8 cellular contexts compared by ENCODE assay signal in the genomic region with DNA sequence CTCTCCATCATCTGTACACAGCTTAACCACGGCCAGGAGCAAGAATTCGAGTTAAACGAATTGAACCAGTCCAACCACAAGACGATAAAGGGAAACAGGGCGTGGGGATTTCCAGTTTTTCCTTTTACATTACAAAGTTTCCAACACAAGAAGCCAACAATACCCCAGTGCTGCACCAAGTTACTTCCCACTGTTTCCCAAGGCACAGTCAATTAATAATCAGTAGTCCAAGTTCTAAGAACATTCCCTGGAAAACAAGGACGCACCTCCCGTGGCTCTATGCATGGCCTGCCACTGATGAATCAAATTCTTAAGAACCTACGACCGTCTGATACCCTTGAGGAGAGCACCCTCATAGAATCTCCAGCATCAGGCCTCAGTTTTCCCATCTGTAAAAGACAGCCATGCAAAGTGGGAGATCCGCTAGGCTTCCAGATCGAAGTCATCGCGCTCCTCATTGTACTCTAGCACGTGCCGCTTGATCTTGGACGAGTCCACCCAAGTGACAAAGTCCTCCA. TPM values are rescaled to one million over a fixed set of nuclear protein-coding genes. Genes with fewer than 3 reads are reported as not detected.
A peak's percentile ranks its signal among the peaks of the same experiment; 100 is the strongest.
DNase-seq lines count a peak whose midpoint lies in the region; ATAC-seq and TF ChIP-seq lines count a peak whose summit lies in the region.

No MANE protein-coding gene starts in this region.

- TF ChIP-seq EP300 in esophagus muscularis mucosa (IDR thresholded peaks at IDR 0.05), result no peak

- H3K27me3 ChIP-seq in esophagus muscularis mucosa (no peaks in the 10 kb centered on the region), prostate gland (replicated peaks; ENCODE audit: insufficient read depth) (no peaks in the 10 kb centered on the region)

- POLR2A ChIA-PET in RWPE1 (lab: Yijun Ruan, JAX; ENCODE audit: low non-redundant PET), result interaction anchor here (0.8 to 1.8 kb wide), 8 partner anchors 8 to 271 kb away, joined by 3 to 13 read pairs (median 4); a partner anchor contains a TSS

- peaks cover 0 to 5% (median 0%) of the 10 kb centered on the region in 4 donors for H3K36me3 ChIP-seq in esophagus muscularis mucosa
- no peaks in the 10 kb centered on the region for H3K36me3 ChIP-seq in prostate gland

- no peak for ATAC-seq in GM18867 (IDR thresholded peaks at IDR 0.05; ENCODE audit: unreplicated experiment)
- no peak for ATAC-seq in GM19452 (IDR thresholded peaks at IDR 0.05; ENCODE audit: unreplicated experiment)

- H3K27ac ChIP-seq in RWPE1, result peak overlapping the region; percentile 98
- H3K27ac ChIP-seq in esophagus muscularis mucosa (replicated peaks in 1 of 4), result peak overlapping the region; percentile 87 to 98 (median 94)
- H3K27ac ChIP-seq in prostate gland, result peak overlapping the region; percentile 82 to 88

- intact Hi-C loops in esophagus muscularis mucosa (cut with DNase I), result loop anchor here (5.0 kb wide), 1 partner anchor 43 kb away; no protein-coding TSS in a partner anchor
- intact Hi-C loops in prostate gland (cut with DNase I), result loop anchor here (5.0 kb wide), 3 partner anchors 33 to 272 kb away; a partner anchor contains a TSS

- under 1% methylated on average over 9 of the region's 16 CpGs for WGBS in esophagus muscularis mucosa
- WGBS in prostate gland, result 2% methylated on average over 16 of the region's 16 CpGs

- DNase-seq in GM12864 (ENCODE audit: low read depth) (no peak), RWPE1 (ENCODE audit: low spot score) (no peak), esophagus muscularis mucosa (ENCODE audit: extremely low spot score) (no peak), prostate gland (ENCODE audit: low spot score) (peak; percentile 39), NCI-H2227 (lab: John Stamatoyannopoulos, UW; ENCODE audit: unreplicated experiment) (no peak), HK-2 (ENCODE audit: unreplicated experiment) (no peak)

- peak overlapping the region; percentile 73 for H3K4me3 ChIP-seq in GM12864 (ENCODE audit: low read depth, low read length)
- H3K4me3 ChIP-seq in esophagus muscularis mucosa, result peak overlapping the region; percentile 86 to 97 (median 89)
- peak overlapping the region; percentile 62 to 89 for H3K4me3 ChIP-seq in prostate gland

- TF ChIP-seq POLR2A in esophagus muscularis mucosa (IDR thresholded peaks at IDR 0.05; ENCODE audit: low read depth), result no peak
- TF ChIP-seq POLR2A in prostate gland (IDR thresholded peaks at IDR 0.05), result no peak

- CTCF ChIA-PET in RWPE1 (lab: Yijun Ruan, JAX), result interaction anchor here (0.8 to 3.6 kb wide), 3 partner anchors 12 to 45 kb away, joined by 3 to 18 read pairs (median 3); no protein-coding TSS in a partner anchor

- TF ChIP-seq CTCF in GM12864 (IDR thresholded peaks at IDR 0.05; ENCODE audit: low read depth, low read length, missing control alignments) (no peak), RWPE1 (conservative IDR thresholded peaks at IDR 0.05; ENCODE audit: low read depth) (no peak), esophagus muscularis mucosa (IDR thresholded peaks at IDR 0.05) (no peak), prostate gland (IDR thresholded peaks at IDR 0.05) (no peak)

- H3K9me3 ChIP-seq in esophagus muscularis mucosa (no peaks in the 10 kb centered on the region), prostate gland (no peaks in the 10 kb centered on the region)

- peaks cover 32 to 44% (median 40%) of the 10 kb centered on the region in 4 donors for H3K4me1 ChIP-seq in esophagus muscularis mucosa
- peaks cover 12% of the 10 kb centered on the region for H3K4me1 ChIP-seq in prostate gland (replicated peaks)

RNA-seq across cellular contexts. Expression of a gene that starts 0.8 kb away (rescaled TPM):
- total RNA-seq in esophagus muscularis mucosa (10 to 100 TPM; 49.0 to 83.5 (median 62.1) TPM), prostate gland (100 to 1,000 TPM; 125 to 277 TPM)

RNA-seq across cellular contexts. Expression of a gene that starts 8.5 kb away (rescaled TPM):
- total RNA-seq in esophagus muscularis mucosa, result 10 to 100 TPM; 27.8 to 47.6 (median 40.1) TPM
- 10 to 100 TPM; 23.6 to 25.6 TPM for total RNA-seq in prostate gland

RNA-seq across cellular contexts. Expression of a gene that starts 13.7 kb away (rescaled TPM):
- total RNA-seq in esophagus muscularis mucosa, result 10 to 100 TPM; 16.6 to 23.4 (median 18.8) TPM
- 10 to 100 TPM; 17.7 to 21.6 TPM for total RNA-seq in prostate gland
